ENCODE assay signal across 8 cellular contexts in genomic region chr6:45419574-45420082, GRCh38. TPM values are rescaled to one million over a fixed set of nuclear protein-coding genes. Genes with fewer than 3 reads are reported as not detected.
DNase-seq lines count a peak whose midpoint lies in the region; ATAC-seq, FAIRE-seq and TF ChIP-seq lines count a peak whose summit lies in the region.

No MANE protein-coding gene starts in this region.

- H3K4me1 ChIP-seq in HAP-1, result peaks cover 4% of the 10 kb centered on the region; the same call in 1 of the 2 replicates

- no peaks in the 10 kb centered on the region for H3K36me3 ChIP-seq in HAP-1 (replicated peaks)

- no peak overlapping the region for H3K27ac ChIP-seq in 22Rv1
- no peak overlapping the region for H3K27ac ChIP-seq in RWPE1

- DNase-seq in HAP-1 (ENCODE audit: low spot score in 2 of 2) (peak; percentile 53 to 74), RWPE1 (ENCODE audit: low spot score) (no peak), left ventricle myocardium superior (peak; percentile 73), retinal pigment epithelial cell (ENCODE audit: low read depth) (no peak), H54 (ENCODE audit: insufficient read length, low spot score) (no peak), OCI-M2 (lab: John Stamatoyannopoulos, UW; ENCODE audit: unreplicated experiment) (no peak)
- DNase-seq in activated naive CD4-positive, alpha-beta T cell treated with anti-CD3 and anti-CD28 coated beads, Interleukin-2, amount 50 U/mL, for 72 hours (ENCODE audit: low spot score in 2 of 2), result peak; percentile 59 to 69

- POLR2A ChIA-PET in RWPE1 (lab: Yijun Ruan, JAX; ENCODE audit: low non-redundant PET), result interaction anchor here (0.6 kb wide), 1 partner anchor 233 kb away, joined by 3 read pairs; no protein-coding TSS in a partner anchor

- H3K27me3 ChIP-seq in HAP-1 (ENCODE audit: low read depth), result peaks cover 88% of the 10 kb centered on the region

- no peak for FAIRE-seq in H54 (lab: Jason Lieb, UNC)

- ATAC-seq in activated naive CD4-positive, alpha-beta T cell treated with anti-CD3 and anti-CD28 coated beads, Interleukin-2, amount 50 U/mL, for 72 hours, result peak; percentile 38 to 46
- ATAC-seq in left ventricle myocardium superior, result peak; percentile 61

- no peaks in the 10 kb centered on the region for H3K9me3 ChIP-seq in HAP-1

- in situ Hi-C loops in HAP-1 (cut with MboI; ENCODE audit: low sequenced_read_pairs), result loop anchor here (25.0 kb wide), 1 partner anchor 757 kb away; no protein-coding TSS in a partner anchor

- H3K4me3 ChIP-seq in HAP-1 (no peak overlapping the region), retinal pigment epithelial cell (ENCODE audit: low read length) (peak overlapping the region; percentile 81)

- peaks cover 4 to 35% of the 10 kb centered on the region in 2 donors for H3K36me3 Mint-ChIP-seq in activated naive CD4-positive, alpha-beta T cell treated with anti-CD3 and anti-CD28 coated beads, Interleukin-2, amount 50 U/mL, for 72 hours

- peak overlapping the region in 1 of 2 donors; percentile 98 for H3K27ac Mint-ChIP-seq in activated naive CD4-positive, alpha-beta T cell treated with anti-CD3 and anti-CD28 coated beads, Interleukin-2, amount 50 U/mL, for 72 hours

- CTCF ChIA-PET in RWPE1 (lab: Yijun Ruan, JAX), result interaction anchor here (0.6 to 2.5 kb wide), 15 partner anchors 42 to 1651 kb away, joined by 3 to 18 read pairs (median 3); partner anchors contain the start of gene SUPT3H

- H3K9me3 Mint-ChIP-seq in activated naive CD4-positive, alpha-beta T cell treated with anti-CD3 and anti-CD28 coated beads, Interleukin-2, amount 50 U/mL, for 72 hours, result no peaks in the 10 kb centered on the region

- intact Hi-C loops in left ventricle myocardium superior (cut with micrococcal nuclease), result loop anchor here (10.0 kb wide), 1 partner anchor 295 kb away; no protein-coding TSS in a partner anchor

- TF ChIP-seq CTCF in 22Rv1 (IDR thresholded peaks at IDR 0.05) (peak; percentile 73), RWPE1 (conservative IDR thresholded peaks at IDR 0.05; ENCODE audit: low read depth) (peak; percentile 67), retinal pigment epithelial cell (conservative IDR thresholded peaks at IDR 0.05; ENCODE audit: low read depth, low read length) (peak; percentile 33)

- no peak for TF ChIP-seq POLR2A in H54 (IDR thresholded peaks at IDR 0.05; ENCODE audit: low read depth, low read length)

RNA-seq across cellular contexts. Expression of gene SUPT3H, which starts 41.9 kb away (rescaled TPM):
- 10 to 100 TPM; 14.3 to 20.1 TPM for total RNA-seq in activated naive CD4-positive, alpha-beta T cell treated with anti-CD3 and anti-CD28 coated beads, Interleukin-2, amount 50 U/mL, for 72 hours
- total RNA-seq in left ventricle myocardium superior, result 2.8 TPM

Comparison
In these comparisons a context has a peak if more than half of its experiments do, and no peak if none do; other contexts are left out.
1. DNase-seq: peak in HAP-1 (2 of 2), activated naive CD4-positive, alpha-beta T cell treated with anti-CD3 and anti-CD28 coated beads, Interleukin-2, amount 50 U/mL, for 72 hours (2 of 2) and left ventricle myocardium superior (single experiment); none in RWPE1 (single experiment), retinal pigment epithelial cell (single experiment), H54 (single experiment) and OCI-M2 (single experiment).
2. Peak in every context shown above with its lines, with median percentiles within 50 percentile points of each other: CTCF ChIP-seq.